Comparison of ENCODE assay signal across 15 cellular contexts in genomic region chr6:67535946-67536345, GRCh38.
A peak's percentile ranks its signal among the peaks of the same experiment; 100 is the strongest.
DNase-seq lines count a peak whose midpoint lies in the region; FAIRE-seq and TF ChIP-seq lines count a peak whose summit lies in the region.
"Had no signal": no experiment of that assay in that cellular context is flagged by ENCODE, and none has a peak within 500 bp of the region (broad histone marks: within the 10 kb centered on the region; RNA-seq: fewer than 3 reads in every experiment).

No MANE protein-coding gene starts in this region.

- no peak overlapping the region for H3K27ac ChIP-seq in astrocyte (ENCODE audit: low read depth, low read length)
- H3K27ac ChIP-seq: A549, BLaER1 had no signal

- peaks cover 3% of the 10 kb centered on the region for H3K9me3 Mint-ChIP-seq in astrocyte (ENCODE audit: unreplicated experiment)

- H3K4me1 Mint-ChIP-seq in astrocyte (ENCODE audit: low read depth, unreplicated experiment): no peaks in the 10 kb centered on the region
- H3K4me1 Mint-ChIP-seq: CD8-positive, alpha-beta memory T cell had no signal

- no peak overlapping the region for H3K9ac ChIP-seq in astrocyte (ENCODE audit: low read length)
- H3K9ac ChIP-seq: BLaER1 had no signal

- H3K36me3 Mint-ChIP-seq in astrocyte (ENCODE audit: low read depth, unreplicated experiment): no peaks in the 10 kb centered on the region

- no peak for TF ChIP-seq CTCF in astrocyte (IDR thresholded peaks at IDR 0.05; ENCODE audit: insufficient read depth, low read depth, low read length)
- no peak for TF ChIP-seq CTCF in foreskin fibroblast (IDR thresholded peaks at IDR 0.05; ENCODE audit: low read depth, low read length)
- no peak for TF ChIP-seq CTCF in GM10266 (IDR thresholded peaks at IDR 0.05; ENCODE audit: control insufficient read depth, insufficient read depth, low read depth, missing control alignments)

- no peaks in the 10 kb centered on the region for H3K4me1 ChIP-seq in astrocyte (ENCODE audit: insufficient read depth, low read length)
- H3K4me1 ChIP-seq: A549, BLaER1, Caco-2, HAP-1 had no signal

- no peaks in the 10 kb centered on the region for H3K27me3 Mint-ChIP-seq in astrocyte (ENCODE audit: low read depth, unreplicated experiment)
- H3K27me3 Mint-ChIP-seq: CD8-positive, alpha-beta memory T cell had no signal

- H2AFZ ChIP-seq in astrocyte (ENCODE audit: low read depth, low read length): no peak overlapping the region

- H3K4me3 ChIP-seq in astrocyte (ENCODE audit: insufficient read depth, low read depth, low read length): no peak overlapping the region
- H3K4me3 ChIP-seq in foreskin fibroblast (ENCODE audit: low read depth in 1 of 2, low read length in 2 of 2): no peak overlapping the region
- H3K4me3 ChIP-seq: A549, BLaER1, HAP-1 had no signal

- H3K4me3 Mint-ChIP-seq in astrocyte (ENCODE audit: unreplicated experiment): no peak overlapping the region
- H3K4me3 Mint-ChIP-seq: CD8-positive, alpha-beta memory T cell had no signal

- H3K27ac Mint-ChIP-seq in astrocyte (ENCODE audit: unreplicated experiment): no peak overlapping the region
- H3K27ac Mint-ChIP-seq: CD8-positive, alpha-beta memory T cell had no signal

- H3K36me3 ChIP-seq in astrocyte (ENCODE audit: insufficient read depth, low read length): no peaks in the 10 kb centered on the region
- H3K36me3 ChIP-seq: BLaER1, HAP-1 had no signal

- H3K27me3 ChIP-seq in astrocyte (ENCODE audit: insufficient read depth, low read length): no peaks in the 10 kb centered on the region
- H3K27me3 ChIP-seq: BLaER1 had no signal

- H4K20me1 ChIP-seq in astrocyte (ENCODE audit: insufficient read depth, low read length): no peaks in the 10 kb centered on the region
- H4K20me1 ChIP-seq: BLaER1 had no signal

- H3K79me2 ChIP-seq in astrocyte (ENCODE audit: insufficient read depth, low read length): no peaks in the 10 kb centered on the region

- FAIRE-seq in astrocyte (lab: Jason Lieb, UNC): no peak
- FAIRE-seq: A549, H1 had no signal

- peaks cover 4% of the 10 kb centered on the region for H3K9me3 ChIP-seq in astrocyte (ENCODE audit: insufficient read depth, low read depth, low read length)
- H3K9me3 ChIP-seq: A549, Caco-2, HAP-1 had no signal

- no peak overlapping the region for H3K4me2 ChIP-seq in astrocyte (ENCODE audit: low read length)
- H3K4me2 ChIP-seq: A549, BLaER1 had no signal

- DNase-seq in astrocyte (ENCODE audit: low read depth) (peak; percentile 60), fibroblast of gingiva (ENCODE audit: low read depth) (peak; percentile 5), foreskin fibroblast (peak; percentile 65 to 82), GM10266 (ENCODE audit: extremely low spot score) (no peak)
- DNase-seq in activated naive CD4-positive, alpha-beta T cell (lab: John Stamatoyannopoulos, UW): no peak
- no peak for DNase-seq in stimulated activated naive CD4-positive, alpha-beta T cell (lab: John Stamatoyannopoulos, UW)
- DNase-seq: AML-193; Caco-2; CD8-positive, alpha-beta memory T cell; DND-41; GDM1 had no signal

Comparison
In these comparisons a context has a peak if more than half of its experiments do, and no peak if none do; other contexts are left out.
1. DNase-seq: peak in astrocyte (single experiment), fibroblast of gingiva (single experiment) and foreskin fibroblast (2 of 2); none in activated naive CD4-positive, alpha-beta T cell (0 of 4), GM10266 (single experiment) and stimulated activated naive CD4-positive, alpha-beta T cell (0 of 6).